In the genomic region with DNA sequence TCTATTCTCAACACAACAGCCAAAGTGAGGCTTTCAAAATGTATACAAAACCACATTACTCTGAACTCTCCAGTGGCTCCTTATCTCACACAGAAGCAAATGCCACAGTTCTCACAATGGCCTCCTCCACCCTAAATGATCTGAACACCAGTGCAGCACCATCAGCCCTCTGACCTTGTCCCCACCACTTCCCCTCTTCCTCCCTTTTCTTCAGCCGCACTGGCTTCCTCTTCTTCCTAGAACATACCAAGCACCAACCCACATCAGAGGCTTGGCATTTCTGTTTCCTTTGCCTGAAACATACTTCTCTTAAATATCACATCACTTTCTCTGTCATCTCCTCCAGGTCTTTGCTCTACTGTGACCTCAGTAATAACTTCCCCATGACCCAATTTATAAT, we compare ENCODE assay signal across 18 cellular contexts.
DNase-seq lines count a peak whose midpoint lies in the region; ATAC-seq lines count a peak whose summit lies in the region.
"Had no signal": no experiment of that assay in that cellular context is flagged by ENCODE, and none has a peak within 500 bp of the region (broad histone marks: within the 10 kb centered on the region; RNA-seq: fewer than 3 reads in every experiment).

No MANE protein-coding gene starts in this region.

- peak; percentile 46 for DNase-seq in activated CD4-positive, alpha-beta T cell treated with anti-CD3 and anti-CD28 coated beads, Interleukin-2, amount 10 ng/mL, durations not matched to agents 7 days and 5 days
- no peak for DNase-seq in activated CD4-positive, alpha-beta T cell treated with anti-CD3 and anti-CD28 coated beads for 48 hours
- peak; percentile 62 for DNase-seq in OCI-M2 (lab: John Stamatoyannopoulos, UW; ENCODE audit: unreplicated experiment)
- peak; percentile 54 for DNase-seq in activated naive CD8-positive, alpha-beta T cell treated with anti-CD3 and anti-CD28 coated beads, Interleukin-2, amount 10 ng/mL, durations not matched to agents 7 days and 5 days
- peak; percentile 6 for DNase-seq in stimulated activated naive CD8-positive, alpha-beta T cell treated with anti-CD3 and anti-CD28 coated beads, Interleukin-15, Interleukin-2, amounts not matched to agents 100 U/mL and 50 U/mL, for 24 hours
- no peak for DNase-seq in GM03348 (ENCODE audit: low spot score)
- no peak for DNase-seq in retina
- DNase-seq in activated T-cell treated with anti-CD3 and anti-CD28 coated beads, Interleukin-2, amount 50 U/mL, for 24 hours, result no peak
- DNase-seq: activated B cell treated with CpG ODN at 0.5 μM for 24 hours; activated T-cell treated with anti-CD3 and anti-CD28 coated beads for 4 hours; caudate nucleus; CD4-positive, alpha-beta T cell; effector memory CD4-positive, alpha-beta T cell; left cardiac atrium; NCI-H2171 treated with DMSO at 0.1 percent for 48 hours; stimulated activated CD4-positive, alpha-beta T cell treated with anti-CD3 and anti-CD28 coated beads, Interleukin-4, amount 100 ng/mL, for 24 hours; thyroid gland had no signal

- POLR2A ChIA-PET in activated CD4-positive, alpha-beta T cell treated with anti-CD3 and anti-CD28 coated beads, Interleukin-2, amount 10 ng/mL, durations not matched to agents 7 days and 5 days (lab: Charles Lee), result no interaction called here
- POLR2A ChIA-PET in activated naive CD8-positive, alpha-beta T cell treated with anti-CD3 and anti-CD28 coated beads, Interleukin-2, amount 10 ng/mL, durations not matched to agents 7 days and 5 days (lab: Charles Lee), result no interaction called here

- peaks cover 4% of the 10 kb centered on the region for H3K36me3 Mint-ChIP-seq in activated CD4-positive, alpha-beta T cell treated with anti-CD3 and anti-CD28 coated beads, Interleukin-2, amount 10 ng/mL, durations not matched to agents 7 days and 5 days (ENCODE audit: low read depth)
- peaks cover 40% of the 10 kb centered on the region for H3K36me3 Mint-ChIP-seq in activated naive CD8-positive, alpha-beta T cell treated with anti-CD3 and anti-CD28 coated beads, Interleukin-2, amount 10 ng/mL, durations not matched to agents 7 days and 5 days
- no peaks in the 10 kb centered on the region for H3K36me3 Mint-ChIP-seq in activated T-cell treated with anti-CD3 and anti-CD28 coated beads, Interleukin-2, amount 50 U/mL, for 24 hours (ENCODE audit: low read depth)

- CTCF ChIA-PET in activated CD4-positive, alpha-beta T cell treated with anti-CD3 and anti-CD28 coated beads, Interleukin-2, amount 10 ng/mL, durations not matched to agents 7 days and 5 days (lab: Charles Lee), result no interaction called here

- H3K27ac Mint-ChIP-seq in activated CD4-positive, alpha-beta T cell treated with anti-CD3 and anti-CD28 coated beads, Interleukin-2, amount 10 ng/mL, durations not matched to agents 7 days and 5 days, result peak overlapping the region; percentile 4
- peak overlapping the region; percentile 93 for H3K27ac Mint-ChIP-seq in activated naive CD8-positive, alpha-beta T cell treated with anti-CD3 and anti-CD28 coated beads, Interleukin-2, amount 10 ng/mL, durations not matched to agents 7 days and 5 days
- no peak overlapping the region for H3K27ac Mint-ChIP-seq in activated T-cell treated with anti-CD3 and anti-CD28 coated beads, Interleukin-2, amount 50 U/mL, for 24 hours
- H3K27ac Mint-ChIP-seq: activated B cell treated with CpG ODN at 0.5 μM for 24 hours; CD4-positive, alpha-beta T cell; GM23338 had no signal

- H3K27me3 Mint-ChIP-seq in activated CD4-positive, alpha-beta T cell treated with anti-CD3 and anti-CD28 coated beads, Interleukin-2, amount 10 ng/mL, durations not matched to agents 7 days and 5 days, result peaks cover 26% of the 10 kb centered on the region
- peaks cover 10% of the 10 kb centered on the region for H3K27me3 Mint-ChIP-seq in activated naive CD8-positive, alpha-beta T cell treated with anti-CD3 and anti-CD28 coated beads, Interleukin-2, amount 10 ng/mL, durations not matched to agents 7 days and 5 days
- peaks cover 8% of the 10 kb centered on the region for H3K27me3 Mint-ChIP-seq in activated T-cell treated with anti-CD3 and anti-CD28 coated beads, Interleukin-2, amount 50 U/mL, for 24 hours
- H3K27me3 Mint-ChIP-seq: activated B cell treated with CpG ODN at 0.5 μM for 24 hours had no signal

- peaks cover 11% of the 10 kb centered on the region for H3K4me1 Mint-ChIP-seq in activated CD4-positive, alpha-beta T cell treated with anti-CD3 and anti-CD28 coated beads, Interleukin-2, amount 10 ng/mL, durations not matched to agents 7 days and 5 days
- H3K4me1 Mint-ChIP-seq in activated naive CD8-positive, alpha-beta T cell treated with anti-CD3 and anti-CD28 coated beads, Interleukin-2, amount 10 ng/mL, durations not matched to agents 7 days and 5 days, result peaks cover 23% of the 10 kb centered on the region
- H3K4me1 Mint-ChIP-seq in activated T-cell treated with anti-CD3 and anti-CD28 coated beads, Interleukin-2, amount 50 U/mL, for 24 hours (ENCODE audit: low read depth), result peaks cover 10% of the 10 kb centered on the region
- H3K4me1 Mint-ChIP-seq: activated B cell treated with CpG ODN at 0.5 μM for 24 hours had no signal

- peaks cover 5% of the 10 kb centered on the region for H3K9me3 Mint-ChIP-seq in activated CD4-positive, alpha-beta T cell treated with anti-CD3 and anti-CD28 coated beads, Interleukin-2, amount 10 ng/mL, durations not matched to agents 7 days and 5 days
- H3K9me3 Mint-ChIP-seq in activated naive CD8-positive, alpha-beta T cell treated with anti-CD3 and anti-CD28 coated beads, Interleukin-2, amount 10 ng/mL, durations not matched to agents 7 days and 5 days, result peaks cover 16% of the 10 kb centered on the region
- H3K9me3 Mint-ChIP-seq in activated T-cell treated with anti-CD3 and anti-CD28 coated beads, Interleukin-2, amount 50 U/mL, for 24 hours, result peaks cover 13% of the 10 kb centered on the region

- peak overlapping the region; percentile 1 for H3K4me3 Mint-ChIP-seq in activated CD4-positive, alpha-beta T cell treated with anti-CD3 and anti-CD28 coated beads, Interleukin-2, amount 10 ng/mL, durations not matched to agents 7 days and 5 days
- peak overlapping the region; percentile 76 for H3K4me3 Mint-ChIP-seq in activated naive CD8-positive, alpha-beta T cell treated with anti-CD3 and anti-CD28 coated beads, Interleukin-2, amount 10 ng/mL, durations not matched to agents 7 days and 5 days
- no peak overlapping the region for H3K4me3 Mint-ChIP-seq in activated T-cell treated with anti-CD3 and anti-CD28 coated beads, Interleukin-2, amount 50 U/mL, for 24 hours
- H3K4me3 Mint-ChIP-seq: activated B cell treated with CpG ODN at 0.5 μM for 24 hours; CD4-positive, alpha-beta T cell; GM23338 had no signal

- ATAC-seq in activated naive CD8-positive, alpha-beta T cell treated with anti-CD3 and anti-CD28 coated beads, Interleukin-2, amount 10 ng/mL, durations not matched to agents 7 days and 5 days (ENCODE audit: low read depth), result peak; percentile 98
- ATAC-seq in stimulated activated naive CD8-positive, alpha-beta T cell treated with anti-CD3 and anti-CD28 coated beads, Interleukin-15, Interleukin-2, amounts not matched to agents 100 U/mL and 50 U/mL, for 24 hours, result peak; percentile 36
- ATAC-seq: GM23338 had no signal

Comparison
In these comparisons a context has a peak if more than half of its experiments do, and no peak if none do; other contexts are left out.
1. DNase-seq: peak in activated CD4-positive, alpha-beta T cell treated with anti-CD3 and anti-CD28 coated beads, Interleukin-2, amount 10 ng/mL, durations not matched to agents 7 days and 5 days (single experiment), OCI-M2 (single experiment), activated naive CD8-positive, alpha-beta T cell treated with anti-CD3 and anti-CD28 coated beads, Interleukin-2, amount 10 ng/mL, durations not matched to agents 7 days and 5 days (single experiment) and stimulated activated naive CD8-positive, alpha-beta T cell treated with anti-CD3 and anti-CD28 coated beads, Interleukin-15, Interleukin-2, amounts not matched to agents 100 U/mL and 50 U/mL, for 24 hours (single experiment); none in activated CD4-positive, alpha-beta T cell treated with anti-CD3 and anti-CD28 coated beads for 48 hours (single experiment), GM03348 (single experiment), retina (single experiment) and activated T-cell treated with anti-CD3 and anti-CD28 coated beads, Interleukin-2, amount 50 U/mL, for 24 hours (single experiment).